8 cellular contexts compared by ENCODE assay signal in genomic region chr19:9406798-9407352, GRCh38. TPM values are rescaled to one million over a fixed set of nuclear protein-coding genes. Genes with fewer than 3 reads are reported as not detected.
A peak's percentile ranks its signal among the peaks of the same experiment; 100 is the strongest.
DNase-seq lines count a peak whose midpoint lies in the region; ATAC-seq and TF ChIP-seq lines count a peak whose summit lies in the region.

No MANE protein-coding gene starts in this region.

- no peak overlapping the region for H3K4me3 Mint-ChIP-seq in endodermal cell

- no peak overlapping the region for H3K27ac Mint-ChIP-seq in endodermal cell

- no peaks in the 10 kb centered on the region for H3K4me1 Mint-ChIP-seq in endodermal cell

- H3K4me3 ChIP-seq in fibroblast of the aortic adventitia (ENCODE audit: low read depth, low read length) (peak overlapping the region; percentile 90), vagina (peak overlapping the region; percentile 44 to 49), endodermal cell (ENCODE audit: low read length) (no peak overlapping the region)

- H3K9ac ChIP-seq in endodermal cell (ENCODE audit: extremely low read depth, low read length, poor library complexity, severe bottlenecking): no peak overlapping the region

- H3K27me3 Mint-ChIP-seq in endodermal cell (ENCODE audit: insufficient read depth): peaks cover 2% of the 10 kb centered on the region

- TF ChIP-seq POLR2A in vagina (IDR thresholded peaks at IDR 0.05): no peak

- 73 to 86% methylated on average over 12 to 39 of the region's 39 CpGs for WGBS in endodermal cell (ENCODE audit: insufficient coverage in 1 of 2, insufficient read length in 1 of 2), 2 experiments

- H3K27ac ChIP-seq in vagina: no peak overlapping the region
- H3K27ac ChIP-seq in endodermal cell (ENCODE audit: low read depth, low read length): no peak overlapping the region

- TF ChIP-seq CTCF in fibroblast of the aortic adventitia (IDR thresholded peaks at IDR 0.05; ENCODE audit: insufficient read depth, low read length) (no peak), vagina (IDR thresholded peaks at IDR 0.05) (no peak), endodermal cell (conservative IDR thresholded peaks at IDR 0.05) (no peak)

- intact Hi-C loops in posterior cingulate gyrus (cut with DNase I): no loop called here
- intact Hi-C loops in vagina (cut with DNase I): no loop called here

- H3K27me3 ChIP-seq in vagina: no peaks in the 10 kb centered on the region
- no peaks in the 10 kb centered on the region for H3K27me3 ChIP-seq in endodermal cell (ENCODE audit: control insufficient read depth, insufficient read depth, low read length, poor library complexity, severe bottlenecking)

- H3K36me3 Mint-ChIP-seq in endodermal cell (ENCODE audit: low read depth): peaks cover 15% of the 10 kb centered on the region

- peaks cover 86% of the 10 kb centered on the region for H3K9me3 Mint-ChIP-seq in endodermal cell

- H3K4me1 ChIP-seq in vagina (peaks cover 6% of the 10 kb centered on the region), endodermal cell (ENCODE audit: control insufficient read depth, insufficient read depth, low read length) (no peaks in the 10 kb centered on the region)

- DNase-seq in COLO829 (ENCODE audit: low spot score) (peak; percentile 81), NCI-H2171 treated with DMSO at 0.1 percent for 48 hours (lab: John Stamatoyannopoulos, UW) (peak; percentile 94), activated T-cell treated with anti-CD3 and anti-CD28 coated beads for 48 hours (ENCODE audit: low read depth) (peak; percentile 47), fibroblast of the aortic adventitia (ENCODE audit: low read depth) (peak; percentile 86), posterior cingulate gyrus (peak in 8 of 10 donors; percentile 10 to 91 (median 50)), vagina (ENCODE audit: extremely low spot score in 2 of 2) (no peak), endodermal cell (no peak)

- no peak for ATAC-seq in GM19397 (IDR thresholded peaks at IDR 0.05; ENCODE audit: unreplicated experiment)

- H3K36me3 ChIP-seq in vagina: peaks cover 0 to 6% of the 10 kb centered on the region in 2 donors
- no peaks in the 10 kb centered on the region for H3K36me3 ChIP-seq in endodermal cell (ENCODE audit: control insufficient read depth, insufficient read depth, low read length)

- H3K9me3 ChIP-seq in vagina: peaks cover 25% of the 10 kb centered on the region
- peaks cover 34% of the 10 kb centered on the region for H3K9me3 ChIP-seq in endodermal cell (ENCODE audit: control insufficient read depth, low read length)

RNA-seq across cellular contexts. Expression of gene ZNF266, which starts 28.5 kb away (rescaled TPM):
- total RNA-seq in fibroblast of the aortic adventitia (ENCODE audit: low replicate concordance) (8.8 and 13.7 TPM in 2 replicates), vagina (22.8 TPM), endodermal cell (10 to 100 TPM; 19.7 to 24.6 TPM)
- 26.1 TPM for polyA plus RNA-seq in endodermal cell (2013, experiment 1 of 2)
- polyA plus RNA-seq in endodermal cell (2013, experiment 2 of 2): 25.4 TPM

RNA-seq across cellular contexts. Expression of gene ZNF177, which starts 44.1 kb away (rescaled TPM):
- 1.1 and 8.9 TPM in 2 replicates for total RNA-seq in fibroblast of the aortic adventitia (ENCODE audit: low replicate concordance)
- total RNA-seq in vagina: 0.98 TPM
- total RNA-seq in endodermal cell: 10 to 100 TPM in 1 of 2 donors, 1 to 10 TPM in 1; 5.6 to 10.6 TPM
- polyA plus RNA-seq in endodermal cell (2013, experiment 1 of 2): 7.0 TPM
- 7.0 TPM for polyA plus RNA-seq in endodermal cell (2013, experiment 2 of 2)

Comparison
In these comparisons a context has a peak if more than half of its experiments do, and no peak if none do; other contexts are left out.
1. DNase-seq: peak in COLO829 (single experiment), NCI-H2171 treated with DMSO at 0.1 percent for 48 hours (single experiment), activated T-cell treated with anti-CD3 and anti-CD28 coated beads for 48 hours (single experiment), fibroblast of the aortic adventitia (single experiment) and posterior cingulate gyrus (8 of 10); none in vagina (0 of 2) and endodermal cell (single experiment).